In the genomic region with DNA sequence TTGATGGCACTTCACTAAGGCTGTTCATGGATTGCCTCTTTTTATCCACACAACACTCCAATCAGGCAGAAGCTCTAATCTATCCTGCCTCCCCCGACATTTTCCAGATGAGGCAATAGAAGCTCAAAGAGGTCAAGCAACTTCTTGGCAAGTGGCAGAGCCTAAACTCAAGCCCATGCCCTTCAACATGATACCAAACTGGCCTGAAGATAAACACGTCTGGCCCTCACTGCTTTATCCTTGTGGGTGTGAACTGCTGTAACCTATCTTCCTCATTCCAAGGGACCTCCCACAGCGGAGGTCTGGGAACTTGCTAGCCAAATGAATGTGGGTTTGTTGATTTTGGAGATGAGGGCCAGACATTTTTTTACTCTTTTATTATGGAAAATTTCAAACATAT, we compare ENCODE assay signal across 21 cellular contexts. TPM values are rescaled to one million over a fixed set of nuclear protein-coding genes. Genes with fewer than 3 reads are reported as not detected.
A peak's percentile ranks its signal among the peaks of the same experiment; 100 is the strongest.
DNase-seq lines count a peak whose midpoint lies in the region; ATAC-seq and TF ChIP-seq lines count a peak whose summit lies in the region.
"Had no signal": no experiment of that assay in that cellular context is flagged by ENCODE, and none has a peak within 500 bp of the region (broad histone marks: within the 10 kb centered on the region; RNA-seq: fewer than 3 reads in every experiment).

No MANE protein-coding gene starts in this region.

- peak overlapping the region; percentile 74 for H3K27ac Mint-ChIP-seq in chondrocyte (ENCODE audit: unreplicated experiment)
- no peak overlapping the region for H3K27ac Mint-ChIP-seq in stimulated activated effector memory CD8-positive, alpha-beta T cell treated with anti-CD3 and anti-CD28 coated beads, Interleukin-12 subunit alpha, Interleukin-12 subunit beta, amount 100 ng/mL, for 72 hours
- H3K27ac Mint-ChIP-seq: activated T-helper 2 cell treated with anti-CD3 and anti-CD28 coated beads, Interferon-gamma antibody, Interleukin-2, Interleukin-4, amounts not matched to agents 10 μg/mL and 5 μg/mL and 100 μg/mL, durations not matched to agents 14 hours and 24 hours and 36 hours; WTC11 had no signal

- WGBS in lung, 2 donors: 40 to 50% methylated on average over 3 of the region's 3 CpGs
- 41 to 44% methylated on average over 3 of the region's 3 CpGs for WGBS in testis, 2 donors

- H3K27me3 ChIP-seq in right atrium auricular region (no peaks in the 10 kb centered on the region), lung (ENCODE audit: control insufficient read depth, insufficient read depth) (no peaks in the 10 kb centered on the region), testis (no peaks in the 10 kb centered on the region)

- TF ChIP-seq CTCF in right atrium auricular region (IDR thresholded peaks at IDR 0.05) (no peak), chondrocyte (IDR thresholded peaks at IDR 0.05) (no peak), lung (IDR thresholded peaks at IDR 0.05; ENCODE audit: control extremely low read depth, extremely low read depth) (no peak), testis (IDR thresholded peaks at IDR 0.05) (no peak)

- ATAC-seq in left ventricle myocardium superior: peak; percentile 24
- peak; percentile 37 for ATAC-seq in lung (ENCODE audit: insufficient read depth, low FRiP score)
- ATAC-seq in HG03159 (IDR thresholded peaks at IDR 0.05; ENCODE audit: unreplicated experiment): no peak
- ATAC-seq in stimulated activated effector memory CD8-positive, alpha-beta T cell treated with anti-CD3 and anti-CD28 coated beads, Interleukin-12 subunit alpha, Interleukin-12 subunit beta, amount 100 ng/mL, for 72 hours: no peak
- ATAC-seq: WTC11 had no signal

- no peaks in the 10 kb centered on the region for H3K27me3 Mint-ChIP-seq in chondrocyte (ENCODE audit: low read depth)
- H3K27me3 Mint-ChIP-seq: CD4-positive, CD25-positive, alpha-beta regulatory T cell had no signal

- H3K4me1 ChIP-seq in right atrium auricular region: peaks cover 0 to 39% of the 10 kb centered on the region in 2 donors
- H3K4me1 ChIP-seq in lung (ENCODE audit: control insufficient read depth in 2 of 2, insufficient read depth in 2 of 2, low read length in 2 of 2): peaks cover 0 to 6% of the 10 kb centered on the region in 2 donors
- H3K4me1 ChIP-seq in testis: peaks cover 72% of the 10 kb centered on the region

- H3K9me3 Mint-ChIP-seq in chondrocyte (ENCODE audit: low read depth): no peaks in the 10 kb centered on the region
- no peaks in the 10 kb centered on the region for H3K9me3 Mint-ChIP-seq in stimulated activated effector memory CD8-positive, alpha-beta T cell treated with anti-CD3 and anti-CD28 coated beads, Interleukin-12 subunit alpha, Interleukin-12 subunit beta, amount 100 ng/mL, for 72 hours
- H3K9me3 Mint-ChIP-seq: activated T-helper 2 cell treated with anti-CD3 and anti-CD28 coated beads, Interferon-gamma antibody, Interleukin-2, Interleukin-4, amounts not matched to agents 10 μg/mL and 5 μg/mL and 100 μg/mL, durations not matched to agents 14 hours and 24 hours and 36 hours; WTC11 had no signal

- H3K36me3 Mint-ChIP-seq in chondrocyte (ENCODE audit: low read depth): no peaks in the 10 kb centered on the region
- H3K36me3 Mint-ChIP-seq in stimulated activated effector memory CD8-positive, alpha-beta T cell treated with anti-CD3 and anti-CD28 coated beads, Interleukin-12 subunit alpha, Interleukin-12 subunit beta, amount 100 ng/mL, for 72 hours: peaks cover 6% of the 10 kb centered on the region
- H3K36me3 Mint-ChIP-seq: WTC11 had no signal

- no peaks in the 10 kb centered on the region for H3K9me3 ChIP-seq in right atrium auricular region
- no peaks in the 10 kb centered on the region for H3K9me3 ChIP-seq in lung (ENCODE audit: control insufficient read depth in 2 of 2, insufficient read depth in 1 of 2, low read length in 1 of 2)
- H3K9me3 ChIP-seq in testis: no peaks in the 10 kb centered on the region

- H3K4me1 Mint-ChIP-seq in chondrocyte (ENCODE audit: low read depth): peaks cover 30% of the 10 kb centered on the region
- peaks cover 8% of the 10 kb centered on the region for H3K4me1 Mint-ChIP-seq in stimulated activated effector memory CD8-positive, alpha-beta T cell treated with anti-CD3 and anti-CD28 coated beads, Interleukin-12 subunit alpha, Interleukin-12 subunit beta, amount 100 ng/mL, for 72 hours
- H3K4me1 Mint-ChIP-seq: WTC11 had no signal

- DNase-seq in left ventricle myocardium superior (no peak), right atrium auricular region (ENCODE audit: low spot score) (no peak), chondrocyte (ENCODE audit: low spot score) (no peak), lung (ENCODE audit: low spot score) (no peak), testis (peak; percentile 91), HuH-7.5 (ENCODE audit: low spot score) (no peak)
- no peak for DNase-seq in stimulated activated effector memory CD8-positive, alpha-beta T cell treated with anti-CD3 and anti-CD28 coated beads, Interleukin-12 subunit alpha, Interleukin-12 subunit beta, amount 100 ng/mL, for 72 hours (ENCODE audit: low spot score in 2 of 2)
- DNase-seq: amniotic stem cell; CD4-positive, CD25-positive, alpha-beta regulatory T cell; DMS53; HCEC 1CT; NCI-H1417 treated with DMSO at 0.1 percent for 48 hours; NCI-H2171; stimulated activated CD4-positive, alpha-beta T cell treated with anti-CD3 and anti-CD28 coated beads, Interleukin-4, amount 100 ng/mL, for 1 hour; substantia nigra had no signal

- H3K27ac ChIP-seq in right atrium auricular region: no peak overlapping the region
- no peak overlapping the region for H3K27ac ChIP-seq in lung (ENCODE audit: low read depth in 1 of 2, low read length in 1 of 2)
- H3K27ac ChIP-seq in testis: peak overlapping the region; percentile 80 to 84

- intact Hi-C loops in left ventricle myocardium superior (cut with micrococcal nuclease): loop anchor here (10.0 kb wide), 1 partner anchor 61 kb away; a partner anchor contains a TSS
- intact Hi-C loops in testis (cut with DNase I; ENCODE audit: low total_unique reads): no loop called here

- H3K4me3 Mint-ChIP-seq in chondrocyte (ENCODE audit: unreplicated experiment): no peak overlapping the region
- H3K4me3 Mint-ChIP-seq in stimulated activated effector memory CD8-positive, alpha-beta T cell treated with anti-CD3 and anti-CD28 coated beads, Interleukin-12 subunit alpha, Interleukin-12 subunit beta, amount 100 ng/mL, for 72 hours: no peak overlapping the region
- H3K4me3 Mint-ChIP-seq: CD4-positive, CD25-positive, alpha-beta regulatory T cell; WTC11 had no signal

- H3K36me3 ChIP-seq in right atrium auricular region: no peaks in the 10 kb centered on the region
- peaks cover 0 to 3% of the 10 kb centered on the region in 2 donors for H3K36me3 ChIP-seq in lung (ENCODE audit: control insufficient read depth in 2 of 2, insufficient read depth in 2 of 2, low read length in 2 of 2)
- no peaks in the 10 kb centered on the region for H3K36me3 ChIP-seq in testis (ENCODE audit: low read depth, missing control alignments)

- no peak for TF ChIP-seq POLR2A in testis (IDR thresholded peaks at IDR 0.05)

- H3K4me3 ChIP-seq in right atrium auricular region (no peak overlapping the region), lung (no peak overlapping the region), testis (no peak overlapping the region)

RNA-seq across cellular contexts. Expression of a gene that starts 9.5 kb away (rescaled TPM):
- total RNA-seq in left ventricle myocardium superior: 77.5 TPM
- total RNA-seq in right atrium auricular region: 10 to 100 TPM; 47.4 to 63.9 TPM
- 74.3 to 99.4 TPM (median 79.2 TPM) in 3 replicates for total RNA-seq in chondrocyte
- 10 to 100 TPM; 10.7 to 94.4 TPM for total RNA-seq in lung
- polyA plus RNA-seq in lung: 10 to 100 TPM; 41.0 to 91.5 TPM
- 100 to 1,000 TPM in 1 of 2 donors, 10 to 100 TPM in 1; 84.3 to 105 TPM for total RNA-seq in testis
- polyA plus RNA-seq in testis (ENCODE audit: insufficient read depth, low read depth, low replicate concordance): 97.0 TPM

RNA-seq across cellular contexts. Expression of a gene that starts 9.8 kb away (rescaled TPM):
- 13.3 TPM for total RNA-seq in left ventricle myocardium superior
- total RNA-seq in right atrium auricular region: 1 to 10 TPM; 7.4 to 8.3 TPM
- total RNA-seq in chondrocyte: 39.0 to 47.0 TPM (median 42.3 TPM) in 3 replicates
- total RNA-seq in lung: 10 to 100 TPM; 31.6 to 36.1 TPM
- 10 to 100 TPM; 24.7 to 25.5 TPM for polyA plus RNA-seq in lung
- total RNA-seq in testis: 100 to 1,000 TPM; 122 to 129 TPM
- 73.1 TPM for polyA plus RNA-seq in testis (ENCODE audit: insufficient read depth, low read depth, low replicate concordance)

RNA-seq across cellular contexts. Expression of a gene that starts 16.9 kb away (rescaled TPM):
- total RNA-seq in left ventricle myocardium superior (27.4 TPM), right atrium auricular region (10 to 100 TPM; 24.6 to 27.9 TPM), chondrocyte (46.5 to 50.4 TPM (median 50.3 TPM) in 3 replicates), lung (10 to 100 TPM; 14.0 to 36.0 TPM), testis (10 to 100 TPM; 43.1 to 51.3 TPM)
- polyA plus RNA-seq in lung (10 to 100 TPM; 37.7 to 45.5 TPM), testis (ENCODE audit: insufficient read depth, low read depth, low replicate concordance) (49.0 TPM)

RNA-seq across cellular contexts. Expression of a gene that starts 26.7 kb away (rescaled TPM):
- total RNA-seq in left ventricle myocardium superior (18.2 TPM), right atrium auricular region (10 to 100 TPM; 12.8 to 16.8 TPM), chondrocyte (5.6 to 6.2 TPM (median 6.0 TPM) in 3 replicates), lung (10 to 100 TPM in 1 of 2 donors, 1 to 10 TPM in 1; 5.2 to 13.3 TPM), testis (10 to 100 TPM; 11.7 to 14.0 TPM)
- polyA plus RNA-seq in lung (10 to 100 TPM; 27.6 to 69.5 TPM), testis (ENCODE audit: insufficient read depth, low read depth, low replicate concordance) (47.3 TPM)
- total RNA-seq: cerebellum, frontal cortex, RPMI7951 had no signal

RNA-seq across cellular contexts. Expression of a gene that starts 58.8 kb away (rescaled TPM):
- total RNA-seq in left ventricle myocardium superior (31.0 TPM), right atrium auricular region (10 to 100 TPM; 25.0 to 74.1 TPM), chondrocyte (not detected in 3 replicates), lung (10 to 100 TPM; 57.9 to 86.0 TPM), testis (10 to 100 TPM; 23.7 to 41.1 TPM)
- polyA plus RNA-seq in lung (100 to 1,000 TPM in 1 of 2 donors, 10 to 100 TPM in 1; 74.5 to 357 TPM), testis (ENCODE audit: insufficient read depth, low read depth, low replicate concordance) (40.5 TPM)
- total RNA-seq: CD4-positive, CD25-positive, alpha-beta regulatory T cell had no signal

Comparison
In these comparisons a context has a peak if more than half of its experiments do, and no peak if none do; other contexts are left out.
1. ATAC-seq: peak in left ventricle myocardium superior (single experiment) and lung (single experiment); none in HG03159 (single experiment) and stimulated activated effector memory CD8-positive, alpha-beta T cell treated with anti-CD3 and anti-CD28 coated beads, Interleukin-12 subunit alpha, Interleukin-12 subunit beta, amount 100 ng/mL, for 72 hours (single experiment).
2. H3K27ac ChIP-seq: peak in testis (2 of 2); none in right atrium auricular region (0 of 2) and lung (0 of 2).